8 cellular contexts compared by ENCODE assay signal in genomic region chr21:15063821-15064575, GRCh38. TPM values are rescaled to one million over a fixed set of nuclear protein-coding genes. Genes with fewer than 3 reads are reported as not detected.
A peak's percentile ranks its signal among the peaks of the same experiment; 100 is the strongest.
DNase-seq lines count a peak whose midpoint lies in the region; ATAC-seq and TF ChIP-seq lines count a peak whose summit lies in the region.

No MANE protein-coding gene starts in this region.

- no peaks in the 10 kb centered on the region for H3K36me3 Mint-ChIP-seq in activated naive CD8-positive, alpha-beta T cell

- no peaks in the 10 kb centered on the region for H3K27me3 Mint-ChIP-seq in activated naive CD8-positive, alpha-beta T cell

- ATAC-seq in GM21390 (IDR thresholded peaks at IDR 0.05; ENCODE audit: unreplicated experiment) (peak; percentile 4), HG02970 (IDR thresholded peaks at IDR 0.05; ENCODE audit: low FRiP score, unreplicated experiment) (no peak)

- H3K4me1 Mint-ChIP-seq in activated naive CD8-positive, alpha-beta T cell (ENCODE audit: low read depth), result peaks cover 52% of the 10 kb centered on the region

- H3K27me3 ChIP-seq in cardiac muscle cell, result no peaks in the 10 kb centered on the region

- no peaks in the 10 kb centered on the region for H3K9me3 ChIP-seq in cardiac muscle cell (ENCODE audit: low read depth)

- H3K4me3 ChIP-seq in cardiac muscle cell, result peak overlapping the region; percentile 86

- no peak for TF ChIP-seq CTCF in cardiac muscle cell (IDR thresholded peaks at IDR 0.05; ENCODE audit: low read depth, low read length)

- H3K36me3 ChIP-seq in cardiac muscle cell, result no peaks in the 10 kb centered on the region

- no peaks in the 10 kb centered on the region for H3K9me3 Mint-ChIP-seq in activated naive CD8-positive, alpha-beta T cell (ENCODE audit: low read depth)

- H3K4me1 ChIP-seq in cardiac muscle cell (ENCODE audit: low read depth), result peaks cover 26% of the 10 kb centered on the region

- H3K27ac ChIP-seq in cardiac muscle cell, result peak overlapping the region; percentile 93

- peak overlapping the region; percentile 90 for H3K4me3 Mint-ChIP-seq in activated naive CD8-positive, alpha-beta T cell

- H3K27ac Mint-ChIP-seq in activated naive CD8-positive, alpha-beta T cell, result peak overlapping the region; percentile 95

- peak; percentile 28 for DNase-seq in CD1c-positive myeloid dendritic cell (ENCODE audit: extremely low spot score)
- peak; percentile 38 for DNase-seq in HuH-7.5 (ENCODE audit: low spot score)
- peak; percentile 48 to 72 for DNase-seq in cardiac muscle cell (ENCODE audit: low read depth in 1 of 2, low spot score in 1 of 2)
- DNase-seq in occipital lobe (lab: John Stamatoyannopoulos, UW), result peak; percentile 35
- DNase-seq in central memory CD4-positive, alpha-beta T cell, result no peak

RNA-seq across cellular contexts. Expression of gene NRIP1, which starts 0.8 kb away (rescaled TPM):
- total RNA-seq in cardiac muscle cell, result 10.1 and 16.8 TPM in 2 replicates
- 9.1 and 12.9 TPM in 2 replicates for polyA plus RNA-seq in cardiac muscle cell
- total RNA-seq in occipital lobe, result 76.6 TPM
